Comparison of ENCODE assay signal across 1 cellular context in the genomic region with DNA sequence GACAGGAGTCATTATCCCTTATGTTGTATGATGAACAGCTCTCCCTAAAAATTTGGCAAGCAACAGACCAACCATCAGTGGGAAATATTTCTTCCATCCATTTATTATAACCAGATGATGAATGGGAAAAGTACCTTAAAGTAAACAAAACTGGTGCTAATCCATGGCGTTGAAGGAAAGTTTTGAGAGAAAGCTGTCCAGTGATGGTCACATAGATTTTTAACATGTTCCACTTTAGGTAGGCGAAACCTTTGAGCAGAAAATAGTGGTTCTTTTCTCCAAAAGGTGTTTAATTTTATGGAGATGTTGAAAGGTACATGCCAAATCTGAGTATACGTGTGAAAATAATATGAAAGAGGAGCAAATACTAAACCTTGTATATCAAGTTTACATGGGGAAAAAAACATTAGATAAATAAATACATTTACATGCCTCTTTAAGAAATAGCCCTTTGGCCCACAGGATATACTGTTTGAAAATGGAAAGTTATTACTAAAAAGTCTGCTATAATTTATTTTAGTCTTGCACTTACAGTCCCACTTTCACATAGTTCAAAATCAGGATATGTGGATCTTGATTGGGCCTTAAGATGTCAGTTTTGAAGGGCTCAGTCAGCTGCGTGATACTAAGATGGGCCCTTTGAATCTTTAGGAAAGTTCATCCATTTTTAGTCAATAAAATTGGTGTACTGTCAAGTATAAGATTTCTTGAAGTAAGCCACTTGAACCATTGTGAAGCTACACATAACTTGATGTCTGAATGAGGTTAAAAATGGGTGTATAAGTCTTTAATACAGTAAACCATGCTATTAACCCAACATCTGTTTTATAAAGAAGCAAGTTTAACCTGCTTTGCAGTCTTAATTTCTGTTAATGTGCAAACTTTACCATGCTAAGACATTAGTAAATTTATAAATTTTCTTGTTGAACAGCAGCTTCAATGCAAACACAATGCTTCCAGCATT.
A peak's percentile ranks its signal among the peaks of the same experiment; 100 is the strongest.
TF ChIP-seq lines count a peak whose summit lies in the region.

No MANE protein-coding gene starts in this region.

TF ChIP-seq in K562, 482 proteins besides CTCF, POLR2A, EP300 and RAD21:
- TF ChIP-seq, protein P1, sequence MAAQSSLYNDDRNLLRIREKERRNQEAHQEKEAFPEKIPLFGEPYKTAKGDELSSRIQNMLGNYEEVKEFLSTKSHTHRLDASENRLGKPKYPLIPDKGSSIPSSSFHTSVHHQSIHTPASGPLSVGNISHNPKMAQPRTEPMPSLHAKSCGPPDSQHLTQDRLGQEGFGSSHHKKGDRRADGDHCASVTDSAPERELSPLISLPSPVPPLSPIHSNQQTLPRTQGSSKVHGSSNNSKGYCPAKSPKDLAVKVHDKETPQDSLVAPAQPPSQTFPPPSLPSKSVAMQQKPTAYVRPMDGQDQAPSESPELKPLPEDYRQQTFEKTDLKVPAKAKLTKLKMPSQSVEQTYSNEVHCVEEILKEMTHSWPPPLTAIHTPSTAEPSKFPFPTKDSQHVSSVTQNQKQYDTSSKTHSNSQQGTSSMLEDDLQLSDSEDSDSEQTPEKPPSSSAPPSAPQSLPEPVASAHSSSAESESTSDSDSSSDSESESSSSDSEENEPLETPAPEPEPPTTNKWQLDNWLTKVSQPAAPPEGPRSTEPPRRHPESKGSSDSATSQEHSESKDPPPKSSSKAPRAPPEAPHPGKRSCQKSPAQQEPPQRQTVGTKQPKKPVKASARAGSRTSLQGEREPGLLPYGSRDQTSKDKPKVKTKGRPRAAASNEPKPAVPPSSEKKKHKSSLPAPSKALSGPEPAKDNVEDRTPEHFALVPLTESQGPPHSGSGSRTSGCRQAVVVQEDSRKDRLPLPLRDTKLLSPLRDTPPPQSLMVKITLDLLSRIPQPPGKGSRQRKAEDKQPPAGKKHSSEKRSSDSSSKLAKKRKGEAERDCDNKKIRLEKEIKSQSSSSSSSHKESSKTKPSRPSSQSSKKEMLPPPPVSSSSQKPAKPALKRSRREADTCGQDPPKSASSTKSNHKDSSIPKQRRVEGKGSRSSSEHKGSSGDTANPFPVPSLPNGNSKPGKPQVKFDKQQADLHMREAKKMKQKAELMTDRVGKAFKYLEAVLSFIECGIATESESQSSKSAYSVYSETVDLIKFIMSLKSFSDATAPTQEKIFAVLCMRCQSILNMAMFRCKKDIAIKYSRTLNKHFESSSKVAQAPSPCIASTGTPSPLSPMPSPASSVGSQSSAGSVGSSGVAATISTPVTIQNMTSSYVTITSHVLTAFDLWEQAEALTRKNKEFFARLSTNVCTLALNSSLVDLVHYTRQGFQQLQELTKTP (IDR thresholded peaks at IDR 0.05; ENCODE audit: low read depth in 1 of 2, partially characterized antibody in 2 of 2) = no peak
- no peak for TF ChIP-seq MBD2 (IDR thresholded peaks at IDR 0.05; ENCODE audit: borderline replicate concordance, low read depth)
- peak; percentile 40; the same call in 1 of the 2 replicates for TF ChIP-seq POLR2AphosphoS5 (IDR thresholded peaks at IDR 0.05; ENCODE audit: control insufficient read depth, insufficient read depth, low read depth, low read length)
- TF ChIP-seq ZNF239 (CRISPR knock-in tag; IDR thresholded peaks at IDR 0.05) = no peak
- peak; percentile 38; the same call in 1 of the 2 replicates for TF ChIP-seq RBFOX2 (IDR thresholded peaks at IDR 0.05; ENCODE audit: low read depth, low read length)
- 0 out of 2 replicates have a peak, but pooled peaks have one; percentile 15 for TF ChIP-seq POLR2AphosphoS2 (IDR thresholded peaks at IDR 0.05; ENCODE audit: low read length)
- peak; percentile 55 for TF ChIP-seq POLR2B (IDR thresholded peaks at IDR 0.05; ENCODE audit: low read depth, partially characterized antibody)
- peak; percentile 69 for TF ChIP-seq SUPT5H (IDR thresholded peaks at IDR 0.05)
- no peak for TF ChIP-seq ZNF41 (CRISPR knock-in tag; conservative IDR thresholded peaks at IDR 0.05)
